9 cellular contexts compared by ENCODE assay signal in genomic region chr3:77045686-77046085, GRCh38.
"Had no signal": no experiment of that assay in that cellular context is flagged by ENCODE, and none has a peak within 500 bp of the region (broad histone marks: within the 10 kb centered on the region; RNA-seq: fewer than 3 reads in every experiment).

No MANE protein-coding gene starts in this region.

- H2AFZ ChIP-seq: GM23338 had no signal

- FAIRE-seq: H1, H54, K562 had no signal

- H3K4me3 ChIP-seq: GM23338, K562 had no signal

- H3K4me2 ChIP-seq: GM23338 had no signal

- H3K4me3 Mint-ChIP-seq: GM23338, H9, HFFc6 had no signal

- H3K9me3 Mint-ChIP-seq: GM23338, H9 had no signal

- H3K27ac Mint-ChIP-seq: GM23338, H9, HFFc6 had no signal

- H3K27ac ChIP-seq: HL-60 had no signal

- DNase-seq: H9, HCEC 1CT, HFFc6, IMR-90 had no signal

- ATAC-seq: GM23338, K562 had no signal
